ENCODE assay signal across 11 cellular contexts in genomic region chr5:177087707-177088005, GRCh38. TPM values are rescaled to one million over a fixed set of nuclear protein-coding genes. Genes with fewer than 3 reads are reported as not detected.
DNase-seq lines count a peak whose midpoint lies in the region; ATAC-seq and TF ChIP-seq lines count a peak whose summit lies in the region.
"Had no signal": no experiment of that assay in that cellular context is flagged by ENCODE, and none has a peak within 500 bp of the region (broad histone marks: within the 10 kb centered on the region; RNA-seq: fewer than 3 reads in every experiment).

No MANE protein-coding gene starts in this region.

- in situ Hi-C loops in GM13976 (cut with MboI; ENCODE audit: low sequenced_read_pairs, unreplicated experiment): no loop called here

- peaks cover 52% of the 10 kb centered on the region for H3K36me3 Mint-ChIP-seq in Calu3 (ENCODE audit: insufficient read depth, unreplicated experiment)
- peaks cover 4% of the 10 kb centered on the region for H3K36me3 Mint-ChIP-seq in glutamatergic neuron (ENCODE audit: unreplicated experiment)

- TF ChIP-seq CTCF in Calu3 (IDR thresholded peaks at IDR 0.05; ENCODE audit: unreplicated experiment) (no peak), glutamatergic neuron (IDR thresholded peaks at IDR 0.05; ENCODE audit: partially characterized antibody, unreplicated experiment) (no peak), ovary (IDR thresholded peaks at IDR 0.05) (no peak), GM13976 (IDR thresholded peaks at IDR 0.05; ENCODE audit: borderline replicate concordance, control extremely low read depth, extremely low read depth, insufficient read depth, missing control alignments) (no peak)

- TSS peak; percentile 65 for BruUV-seq in Calu3 (replicated peaks; lab: Mats Ljungman, UMichigan)

- H3K4me1 ChIP-seq in NT2/D1 (ENCODE audit: insufficient read depth, insufficient read length) (peaks cover 16% of the 10 kb centered on the region), ovary (ENCODE audit: insufficient read depth) (peaks cover 21% of the 10 kb centered on the region)

- no peak for TF ChIP-seq POLR2A in ovary (IDR thresholded peaks at IDR 0.05)

- intact Hi-C loops in Calu3 (cut with micrococcal nuclease; ENCODE audit: unreplicated experiment) (no loop called here), ovary (cut with DNase I) (no loop called here)

- H3K9me3 Mint-ChIP-seq in Calu3 (ENCODE audit: low read depth, unreplicated experiment): no peaks in the 10 kb centered on the region
- peaks cover 3% of the 10 kb centered on the region for H3K9me3 Mint-ChIP-seq in glutamatergic neuron (ENCODE audit: unreplicated experiment)
- H3K9me3 Mint-ChIP-seq: activated naive CD8-positive, alpha-beta T cell treated with anti-CD3 and anti-CD28 coated beads, Interleukin-2, amount 10 ng/mL, durations not matched to agents 7 days and 5 days had no signal

- H3K4me3 ChIP-seq in NT2/D1 (ENCODE audit: insufficient read length, low read depth): peak overlapping the region; percentile 78
- H3K4me3 ChIP-seq in ovary: no peak overlapping the region

- DNase-seq in Calu3 (no peak), NT2/D1 (ENCODE audit: low read depth, low spot score) (no peak), glutamatergic neuron (no peak), ovary (peak in 1 of 5 donors; percentile 33), GM13976 (ENCODE audit: low spot score) (no peak), OCI-M2 (lab: John Stamatoyannopoulos, UW; ENCODE audit: unreplicated experiment) (no peak), SHP77 (lab: John Stamatoyannopoulos, UW) (no peak)
- DNase-seq: DND-41 had no signal

- H3K4me3 Mint-ChIP-seq in Calu3 (ENCODE audit: low read depth, unreplicated experiment) (peak overlapping the region; percentile 96), glutamatergic neuron (ENCODE audit: unreplicated experiment) (peak overlapping the region; percentile 37)
- H3K4me3 Mint-ChIP-seq: activated naive CD8-positive, alpha-beta T cell treated with anti-CD3 and anti-CD28 coated beads, Interleukin-2, amount 10 ng/mL, durations not matched to agents 7 days and 5 days had no signal

- H3K9me3 ChIP-seq in NT2/D1 (ENCODE audit: insufficient read depth, low read length) (no peaks in the 10 kb centered on the region), ovary (no peaks in the 10 kb centered on the region)

- ATAC-seq in GM21723 (IDR thresholded peaks at IDR 0.05; ENCODE audit: unreplicated experiment): no peak

- peaks cover 30% of the 10 kb centered on the region for H3K36me3 ChIP-seq in NT2/D1 (ENCODE audit: insufficient read depth, insufficient read length, low read length)
- H3K36me3 ChIP-seq in ovary: no peaks in the 10 kb centered on the region

- CTCF ChIA-PET in Calu3 (lab: Charles Lee): interaction anchor here (0.6 to 3.4 kb wide), 18 partner anchors 10 to 427 kb away, joined by 3 to 73 read pairs (median 4); partner anchors contain the start of gene PDLIM7

- 47 to 67% (median 55%) methylated on average over 6 of the region's 6 CpGs for WGBS in ovary, 3 donors

- no peak for TF ChIP-seq EP300 in ovary (IDR thresholded peaks at IDR 0.05)

- peak overlapping the region; percentile 47 to 55 for H3K27ac ChIP-seq in ovary
- H3K27ac ChIP-seq: skin epidermis had no signal

- H3K4me1 Mint-ChIP-seq in Calu3 (ENCODE audit: low read depth, unreplicated experiment): peaks cover 42% of the 10 kb centered on the region
- H3K4me1 Mint-ChIP-seq in glutamatergic neuron (ENCODE audit: low read depth, unreplicated experiment): peaks cover 7% of the 10 kb centered on the region

- H3K9ac ChIP-seq in NT2/D1 (ENCODE audit: insufficient read length, low read depth): peak overlapping the region; percentile 83

- H3K27me3 ChIP-seq in NT2/D1 (ENCODE audit: insufficient read depth, insufficient read length): no peaks in the 10 kb centered on the region
- no peaks in the 10 kb centered on the region for H3K27me3 ChIP-seq in ovary

- no peaks in the 10 kb centered on the region for H3K27me3 Mint-ChIP-seq in Calu3 (ENCODE audit: unreplicated experiment)
- peaks cover 14% of the 10 kb centered on the region for H3K27me3 Mint-ChIP-seq in glutamatergic neuron (ENCODE audit: unreplicated experiment)

- H3K27ac Mint-ChIP-seq in Calu3 (ENCODE audit: unreplicated experiment): peak overlapping the region; percentile 90
- H3K27ac Mint-ChIP-seq in glutamatergic neuron (ENCODE audit: unreplicated experiment): no peak overlapping the region
- H3K27ac Mint-ChIP-seq: activated naive CD8-positive, alpha-beta T cell treated with anti-CD3 and anti-CD28 coated beads, Interleukin-2, amount 10 ng/mL, durations not matched to agents 7 days and 5 days had no signal

RNA-seq across cellular contexts. Expression of gene FGFR4, which starts 0.9 kb away (rescaled TPM):
- total RNA-seq in Calu3 (2022): 275 and 291 TPM in 2 replicates
- 5.2 TPM for total RNA-seq in glutamatergic neuron (ENCODE audit: unreplicated experiment)
- 10 to 100 TPM; 15.5 to 90.3 (median 39.9) TPM for total RNA-seq in ovary
- 10 to 100 TPM in 1 of 2 donors, 1 to 10 TPM in 1; 2.7 to 13.1 TPM for polyA plus RNA-seq in ovary

RNA-seq across cellular contexts. Expression of gene NSD1, which starts 45.9 kb away (rescaled TPM):
- 61.4 and 65.3 TPM in 2 replicates for total RNA-seq in Calu3 (2022)
- total RNA-seq in glutamatergic neuron (ENCODE audit: unreplicated experiment): 151 TPM
- 100 to 1,000 TPM in 1 of 7 donors, 10 to 100 TPM in 6; 25.6 to 110 (median 83.2) TPM for total RNA-seq in ovary
- 10 to 100 TPM; 11.5 to 28.0 TPM for polyA plus RNA-seq in ovary
